Comparison of ENCODE assay signal across 25 cellular contexts in genomic region chr1:66084442-66084841, GRCh38.
DNase-seq lines count a peak whose midpoint lies in the region; ATAC-seq and TF ChIP-seq lines count a peak whose summit lies in the region.
"Had no signal": no experiment of that assay in that cellular context is flagged by ENCODE, and none has a peak within 500 bp of the region (broad histone marks: within the 10 kb centered on the region; RNA-seq: fewer than 3 reads in every experiment).

No MANE protein-coding gene starts in this region.

- H3K27ac ChIP-seq in endodermal cell (ENCODE audit: low read depth, low read length) = no peak overlapping the region
- H3K27ac ChIP-seq: adrenal gland, body of pancreas had no signal

- DNase-seq in endodermal cell (peak; percentile 50), type B pancreatic cell (ENCODE audit: extremely low spot score, unreplicated experiment) (no peak)
- no peak for DNase-seq in natural killer cell treated with Interleukin-12 subunit alpha and Interleukin-12 subunit beta and Interleukin-15 and Interleukin-18, amount 100 ng/mL, for 72 hours (ENCODE audit: low spot score)
- DNase-seq: activated B cell treated with CpG ODN at 0.5 μM for 24 hours; activated CD8-positive, alpha-beta memory T cell treated with anti-CD3 and anti-CD28 coated beads, Interleukin-2, amount 10 ng/mL, durations not matched to agents 7 days and 5 days; activated naive CD4-positive, alpha-beta T cell treated with anti-CD3 and anti-CD28 coated beads for 36 hours; adrenal gland; body of pancreas; dorsolateral prefrontal cortex; EL; HCEC 1CT; IMR-90; midbrain; naive thymus-derived CD4-positive, alpha-beta T cell; NCI-H1105 treated with DMSO at 0.1 percent for 48 hours; NCI-H1930; NCI-H524; NK-92 treated with Interleukin-12 subunit alpha and Interleukin-12 subunit beta, amount 100 ng/mL, for 24 hours; SHP77; trophoblast cell had no signal

- TF ChIP-seq CTCF in endodermal cell (conservative IDR thresholded peaks at IDR 0.05) (peak; percentile 65), type B pancreatic cell (conservative IDR thresholded peaks at IDR 0.05) (peak; percentile 32)

- no peaks in the 10 kb centered on the region for H3K9me3 Mint-ChIP-seq in endodermal cell
- H3K9me3 Mint-ChIP-seq in type B pancreatic cell = no peaks in the 10 kb centered on the region
- peaks cover 6% of the 10 kb centered on the region for H3K9me3 Mint-ChIP-seq in natural killer cell treated with Interleukin-12 subunit alpha and Interleukin-12 subunit beta and Interleukin-15 and Interleukin-18, amount 100 ng/mL, for 72 hours
- H3K9me3 Mint-ChIP-seq: activated B cell treated with CpG ODN at 0.5 μM for 24 hours; activated naive CD4-positive, alpha-beta T cell treated with anti-CD3 and anti-CD28 coated beads for 36 hours; stimulated activated naive CD8-positive, alpha-beta T cell treated with anti-CD3 and anti-CD28 coated beads, Interleukin-15, Interleukin-2, amounts not matched to agents 100 ng/mL and 50 ng/mL, for 24 hours had no signal

- H3K9ac ChIP-seq in endodermal cell (ENCODE audit: extremely low read depth, low read length, poor library complexity, severe bottlenecking) = no peak overlapping the region

- no peaks in the 10 kb centered on the region for H3K4me1 ChIP-seq in endodermal cell (ENCODE audit: control insufficient read depth, insufficient read depth, low read length)
- H3K4me1 ChIP-seq: adrenal gland, body of pancreas had no signal

- H3K36me3 ChIP-seq in endodermal cell (ENCODE audit: control insufficient read depth, insufficient read depth, low read length) = no peaks in the 10 kb centered on the region
- H3K36me3 ChIP-seq: adrenal gland had no signal

- H3K27ac Mint-ChIP-seq in endodermal cell (no peak overlapping the region), type B pancreatic cell (no peak overlapping the region)
- H3K27ac Mint-ChIP-seq in natural killer cell treated with Interleukin-12 subunit alpha and Interleukin-12 subunit beta and Interleukin-15 and Interleukin-18, amount 100 ng/mL, for 72 hours = no peak overlapping the region
- H3K27ac Mint-ChIP-seq: activated B cell treated with CpG ODN at 0.5 μM for 24 hours; activated CD8-positive, alpha-beta memory T cell treated with anti-CD3 and anti-CD28 coated beads, Interleukin-2, amount 10 ng/mL, durations not matched to agents 7 days and 5 days; activated naive CD4-positive, alpha-beta T cell treated with anti-CD3 and anti-CD28 coated beads for 36 hours; naive thymus-derived CD4-positive, alpha-beta T cell; stimulated activated naive CD8-positive, alpha-beta T cell treated with anti-CD3 and anti-CD28 coated beads, Interleukin-15, Interleukin-2, amounts not matched to agents 100 ng/mL and 50 ng/mL, for 24 hours had no signal

- H3K27me3 Mint-ChIP-seq in endodermal cell (ENCODE audit: insufficient read depth) (no peaks in the 10 kb centered on the region), type B pancreatic cell (peaks cover 8% of the 10 kb centered on the region)
- peaks cover 6 to 15% of the 10 kb centered on the region in 2 donors for H3K27me3 Mint-ChIP-seq in natural killer cell treated with Interleukin-12 subunit alpha and Interleukin-12 subunit beta and Interleukin-15 and Interleukin-18, amount 100 ng/mL, for 72 hours

- no peak overlapping the region for H3K4me3 ChIP-seq in endodermal cell (ENCODE audit: low read length)
- H3K4me3 ChIP-seq: adrenal gland, body of pancreas, dorsolateral prefrontal cortex had no signal

- H3K4me1 Mint-ChIP-seq in endodermal cell (peaks cover 21% of the 10 kb centered on the region), type B pancreatic cell (ENCODE audit: unreplicated experiment) (peaks cover 4% of the 10 kb centered on the region)
- no peaks in the 10 kb centered on the region for H3K4me1 Mint-ChIP-seq in natural killer cell treated with Interleukin-12 subunit alpha and Interleukin-12 subunit beta and Interleukin-15 and Interleukin-18, amount 100 ng/mL, for 72 hours (ENCODE audit: low read depth in 2 of 2)
- H3K4me1 Mint-ChIP-seq: activated B cell treated with CpG ODN at 0.5 μM for 24 hours; activated CD8-positive, alpha-beta memory T cell treated with anti-CD3 and anti-CD28 coated beads, Interleukin-2, amount 10 ng/mL, durations not matched to agents 7 days and 5 days; naive thymus-derived CD4-positive, alpha-beta T cell had no signal

- H3K36me3 Mint-ChIP-seq in endodermal cell (ENCODE audit: low read depth) (no peaks in the 10 kb centered on the region), type B pancreatic cell (no peaks in the 10 kb centered on the region)
- no peaks in the 10 kb centered on the region for H3K36me3 Mint-ChIP-seq in natural killer cell treated with Interleukin-12 subunit alpha and Interleukin-12 subunit beta and Interleukin-15 and Interleukin-18, amount 100 ng/mL, for 72 hours
- H3K36me3 Mint-ChIP-seq: activated CD8-positive, alpha-beta memory T cell treated with anti-CD3 and anti-CD28 coated beads, Interleukin-2, amount 10 ng/mL, durations not matched to agents 7 days and 5 days; naive thymus-derived CD4-positive, alpha-beta T cell had no signal

- peaks cover under 1% of the 10 kb centered on the region for H3K27me3 ChIP-seq in endodermal cell (ENCODE audit: control insufficient read depth, insufficient read depth, low read length, poor library complexity, severe bottlenecking)
- H3K27me3 ChIP-seq: adrenal gland, body of pancreas, dorsolateral prefrontal cortex had no signal

- H3K4me3 Mint-ChIP-seq in endodermal cell = no peak overlapping the region
- no peak overlapping the region for H3K4me3 Mint-ChIP-seq in type B pancreatic cell
- H3K4me3 Mint-ChIP-seq in natural killer cell treated with Interleukin-12 subunit alpha and Interleukin-12 subunit beta and Interleukin-15 and Interleukin-18, amount 100 ng/mL, for 72 hours = no peak overlapping the region
- H3K4me3 Mint-ChIP-seq: activated B cell treated with CpG ODN at 0.5 μM for 24 hours; activated CD8-positive, alpha-beta memory T cell treated with anti-CD3 and anti-CD28 coated beads, Interleukin-2, amount 10 ng/mL, durations not matched to agents 7 days and 5 days; activated naive CD4-positive, alpha-beta T cell treated with anti-CD3 and anti-CD28 coated beads for 36 hours; naive thymus-derived CD4-positive, alpha-beta T cell; stimulated activated naive CD8-positive, alpha-beta T cell treated with anti-CD3 and anti-CD28 coated beads, Interleukin-15, Interleukin-2, amounts not matched to agents 100 ng/mL and 50 ng/mL, for 24 hours had no signal

- no peaks in the 10 kb centered on the region for H3K9me3 ChIP-seq in endodermal cell (ENCODE audit: control insufficient read depth, low read length)
- H3K9me3 ChIP-seq: adrenal gland, body of pancreas had no signal

- ATAC-seq in GM21423 (IDR thresholded peaks at IDR 0.05; ENCODE audit: unreplicated experiment) (peak; percentile 48), HG03354 (IDR thresholded peaks at IDR 0.05; ENCODE audit: poor library complexity, severe bottlenecking, unreplicated experiment) (peak; percentile 49), GM18868 (IDR thresholded peaks at IDR 0.05; ENCODE audit: unreplicated experiment) (no peak)
- ATAC-seq in activated CD4-positive, CD25-positive, alpha-beta regulatory T cell treated with anti-CD3 and anti-CD28 coated beads, Interleukin-2, amount 50 U/mL, for 24 hours = no peak
- no peak for ATAC-seq in natural killer cell treated with Interleukin-12 subunit alpha and Interleukin-12 subunit beta and Interleukin-15 and Interleukin-18, amount 100 ng/mL, for 72 hours
- ATAC-seq: activated CD8-positive, alpha-beta memory T cell treated with anti-CD3 and anti-CD28 coated beads, Interleukin-2, amount 10 ng/mL, durations not matched to agents 7 days and 5 days; body of pancreas; naive thymus-derived CD4-positive, alpha-beta T cell had no signal

Comparison
In these comparisons a context has a peak if more than half of its experiments do, and no peak if none do; other contexts are left out.
1. ATAC-seq: peak in GM21423 (single experiment) and HG03354 (single experiment); none in activated CD4-positive, CD25-positive, alpha-beta regulatory T cell treated with anti-CD3 and anti-CD28 coated beads, Interleukin-2, amount 50 U/mL, for 24 hours (0 of 2), GM18868 (single experiment) and natural killer cell treated with Interleukin-12 subunit alpha and Interleukin-12 subunit beta and Interleukin-15 and Interleukin-18, amount 100 ng/mL, for 72 hours (0 of 2).